Comparison of ENCODE assay signal across 10 cellular contexts in the genomic region with DNA sequence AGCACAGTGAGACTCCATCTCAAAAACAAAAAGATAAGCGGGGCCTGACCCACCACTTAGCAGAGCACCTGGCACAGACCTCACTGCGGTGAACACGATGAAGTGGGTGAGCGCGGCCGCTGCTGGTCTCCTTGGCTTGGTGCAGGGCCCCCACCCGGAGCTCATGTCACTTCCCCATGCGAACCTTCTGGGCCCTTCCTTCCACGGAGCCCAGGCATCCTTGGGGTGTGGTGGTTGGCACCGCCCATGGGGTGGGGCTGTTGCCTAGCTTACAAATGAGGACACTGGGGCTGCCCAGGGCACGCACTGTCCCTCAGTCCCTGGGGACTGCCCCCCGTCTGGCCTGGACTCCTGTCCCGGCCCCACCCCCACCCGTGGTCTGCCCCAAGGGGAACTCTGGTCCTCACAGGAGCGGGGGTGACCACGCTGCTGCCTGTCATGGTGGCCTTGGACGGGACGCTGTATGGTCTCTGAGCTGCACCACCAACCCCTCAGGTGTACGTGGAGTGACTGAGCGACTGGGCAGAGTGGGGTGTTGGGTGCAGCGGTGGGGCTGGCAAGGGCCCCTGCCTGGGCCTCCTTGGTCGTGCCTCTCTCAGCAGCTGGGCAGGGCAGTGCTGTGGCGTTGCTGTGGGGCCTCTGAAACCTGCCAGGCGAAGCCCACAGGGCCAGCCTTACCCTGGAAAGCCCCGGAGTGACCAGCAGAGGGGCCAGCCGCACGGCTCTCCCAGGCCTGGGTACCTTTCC. TPM values are rescaled to one million over a fixed set of nuclear protein-coding genes. Genes with fewer than 3 reads are reported as not detected.
DNase-seq lines count a peak whose midpoint lies in the region; ATAC-seq and TF ChIP-seq lines count a peak whose summit lies in the region.
"Had no signal": no experiment of that assay in that cellular context is flagged by ENCODE, and none has a peak within 500 bp of the region (broad histone marks: within the 10 kb centered on the region; RNA-seq: fewer than 3 reads in every experiment).

No MANE protein-coding gene starts in this region.

- H3K4me1 ChIP-seq in body of pancreas (peaks cover 84% of the 10 kb centered on the region), mesenchymal stem cell (ENCODE audit: control insufficient read depth, insufficient read depth, low read depth, low read length) (peaks cover 74% of the 10 kb centered on the region), upper lobe of left lung (peaks cover 55 to 73% (median 62%) of the 10 kb centered on the region in 4 donors)

- H4K91ac ChIP-seq in mesenchymal stem cell (ENCODE audit: low read length): peak overlapping the region; percentile 21

- intact Hi-C loops in Right ventricle myocardium inferior (cut with DNase I): no loop called here
- intact Hi-C loops in cardiac septum (cut with DNase I): no loop called here
- intact Hi-C loops in body of pancreas (cut with DNase I): no loop called here

- WGBS in body of pancreas, 2 donors: 51 to 57% methylated on average over 7 to 22 of the region's 27 CpGs
- WGBS in mesenchymal stem cell: 90% methylated on average over 27 of the region's 27 CpGs
- WGBS in upper lobe of left lung, 2 donors: 55 to 76% methylated on average over 10 to 17 of the region's 27 CpGs

- no peak overlapping the region for H3K4ac ChIP-seq in mesenchymal stem cell (ENCODE audit: low read depth in 1 of 2, low read length in 2 of 2)

- H4K8ac ChIP-seq in mesenchymal stem cell (ENCODE audit: low read length): no peak overlapping the region

- H3K23ac ChIP-seq in mesenchymal stem cell (ENCODE audit: low read length in 2 of 2): no peak overlapping the region

- H3K36me3 ChIP-seq in body of pancreas (replicated peaks in 1 of 2; ENCODE audit: insufficient read depth in 1 of 2, low read depth in 2 of 2): peaks cover 0 to 4% of the 10 kb centered on the region in 2 donors
- H3K36me3 ChIP-seq in mesenchymal stem cell (ENCODE audit: control insufficient read depth in 1 of 2, insufficient read depth in 2 of 2, low read depth in 1 of 2, low read length in 2 of 2): peaks cover 0 to 35% of the 10 kb centered on the region in 2 experiments
- H3K36me3 ChIP-seq in upper lobe of left lung: peaks cover 0 to 23% (median 16%) of the 10 kb centered on the region in 4 donors

- TF ChIP-seq POLR2A in body of pancreas (IDR thresholded peaks at IDR 0.05): no peak
- TF ChIP-seq POLR2A in upper lobe of left lung (IDR thresholded peaks at IDR 0.05): no peak

- H2AFZ ChIP-seq in mesenchymal stem cell (ENCODE audit: low read depth, low read length): no peak overlapping the region

- no peak for ATAC-seq in Right ventricle myocardium inferior
- ATAC-seq in body of pancreas: no peak
- peak; percentile 2 to 30 for ATAC-seq in upper lobe of left lung (ENCODE audit: low FRiP score in 2 of 2)
- ATAC-seq: K562, PC-3 had no signal

- H3K79me1 ChIP-seq in mesenchymal stem cell (replicated peaks; ENCODE audit: low read length, poor library complexity, severe bottlenecking): peaks cover 48% of the 10 kb centered on the region

- no peaks in the 10 kb centered on the region for H3K27me3 ChIP-seq in body of pancreas
- no peaks in the 10 kb centered on the region for H3K27me3 ChIP-seq in mesenchymal stem cell (ENCODE audit: control insufficient read depth in 1 of 2, insufficient read depth in 1 of 2, low read length in 2 of 2)
- no peaks in the 10 kb centered on the region for H3K27me3 ChIP-seq in upper lobe of left lung

- peak overlapping the region in 1 of 2 experiments; percentile 57 for H3K14ac ChIP-seq in mesenchymal stem cell (ENCODE audit: low read length in 2 of 2)

- H2BK5ac ChIP-seq in mesenchymal stem cell (ENCODE audit: low read depth, low read length, poor library complexity, severe bottlenecking): no peak overlapping the region

- no peak overlapping the region for H2BK120ac ChIP-seq in mesenchymal stem cell (ENCODE audit: low read depth, low read length)

- DNase-seq in Right ventricle myocardium inferior (ENCODE audit: missing footprints) (peak; percentile 86), cardiac septum (ENCODE audit: low spot score) (no peak), body of pancreas (peak in 1 of 4 donors; percentile 42), mesenchymal stem cell (no peak), upper lobe of left lung (peak; percentile 69 to 78), kidney tubule cell (ENCODE audit: low spot score) (no peak), T-helper 9 cell (no peak), C1 segment of cervical spinal cord (lab: John Stamatoyannopoulos, UW) (no peak)
- DNase-seq: PC-3 had no signal

- H3K27ac ChIP-seq in body of pancreas: peak overlapping the region; percentile 60 to 85 (median 82)
- no peak overlapping the region for H3K27ac ChIP-seq in mesenchymal stem cell (ENCODE audit: low read length, poor library complexity, severe bottlenecking)
- peak overlapping the region in 3 of 4 donors; percentile 29 to 73 (median 63) for H3K27ac ChIP-seq in upper lobe of left lung

- H3K9me3 ChIP-seq in body of pancreas: no peaks in the 10 kb centered on the region
- no peaks in the 10 kb centered on the region for H3K9me3 ChIP-seq in mesenchymal stem cell (ENCODE audit: control insufficient read depth, low read length)
- no peaks in the 10 kb centered on the region for H3K9me3 ChIP-seq in upper lobe of left lung

- TF ChIP-seq CTCF in body of pancreas (IDR thresholded peaks at IDR 0.05) (no peak), upper lobe of left lung (IDR thresholded peaks at IDR 0.05) (peak in 1 of 6 experiments; percentile 12)

- H3K4me3 ChIP-seq in body of pancreas (no peak overlapping the region), mesenchymal stem cell (ENCODE audit: insufficient read depth in 1 of 2, low read depth in 1 of 2, low read length in 2 of 2) (peak overlapping the region in 1 of 2 experiments; percentile 5), upper lobe of left lung (no peak overlapping the region)
- H3K4me3 ChIP-seq: K562 had no signal

- TF ChIP-seq EP300 in upper lobe of left lung (IDR thresholded peaks at IDR 0.05): no peak

- no peak overlapping the region for H3K9ac ChIP-seq in mesenchymal stem cell (ENCODE audit: low read length)

- H3K4me2 ChIP-seq in mesenchymal stem cell (ENCODE audit: low read length, poor library complexity, severe bottlenecking): no peak overlapping the region

- H2BK12ac ChIP-seq in mesenchymal stem cell (ENCODE audit: low read length in 2 of 2): no peak overlapping the region

- H3K18ac ChIP-seq in mesenchymal stem cell (ENCODE audit: low read depth in 1 of 2, low read length in 2 of 2): no peak overlapping the region

- H2BK15ac ChIP-seq in mesenchymal stem cell (ENCODE audit: low read depth, poor library complexity, severe bottlenecking): no peak overlapping the region

- H2AK5ac ChIP-seq in mesenchymal stem cell (ENCODE audit: low read length, severe bottlenecking): peak overlapping the region; percentile 18

RNA-seq across cellular contexts. Expression of gene FBRSL1, which starts 15.3 kb away (rescaled TPM):
- 51.9 TPM for total RNA-seq in Right ventricle myocardium inferior
- 60.4 TPM for total RNA-seq in cardiac septum
- total RNA-seq in body of pancreas: 10 to 100 TPM; 29.8 to 50.1 TPM
- 35.1 TPM for polyA plus RNA-seq in mesenchymal stem cell (2013, experiment 1 of 2)
- polyA plus RNA-seq in mesenchymal stem cell (2013, experiment 2 of 2): 32.7 TPM
- total RNA-seq in upper lobe of left lung: 10 to 100 TPM; 16.0 to 53.0 (median 44.1) TPM

Comparison
In these comparisons a context has a peak if more than half of its experiments do, and no peak if none do; other contexts are left out.
1. DNase-seq: peak in Right ventricle myocardium inferior (single experiment) and upper lobe of left lung (2 of 2); none in cardiac septum (single experiment), mesenchymal stem cell (single experiment), kidney tubule cell (single experiment), T-helper 9 cell (single experiment) and C1 segment of cervical spinal cord (0 of 14).
2. ATAC-seq: peak in upper lobe of left lung (2 of 2); none in Right ventricle myocardium inferior (single experiment) and body of pancreas (single experiment).